10 cellular contexts compared by ENCODE assay signal in the genomic region with DNA sequence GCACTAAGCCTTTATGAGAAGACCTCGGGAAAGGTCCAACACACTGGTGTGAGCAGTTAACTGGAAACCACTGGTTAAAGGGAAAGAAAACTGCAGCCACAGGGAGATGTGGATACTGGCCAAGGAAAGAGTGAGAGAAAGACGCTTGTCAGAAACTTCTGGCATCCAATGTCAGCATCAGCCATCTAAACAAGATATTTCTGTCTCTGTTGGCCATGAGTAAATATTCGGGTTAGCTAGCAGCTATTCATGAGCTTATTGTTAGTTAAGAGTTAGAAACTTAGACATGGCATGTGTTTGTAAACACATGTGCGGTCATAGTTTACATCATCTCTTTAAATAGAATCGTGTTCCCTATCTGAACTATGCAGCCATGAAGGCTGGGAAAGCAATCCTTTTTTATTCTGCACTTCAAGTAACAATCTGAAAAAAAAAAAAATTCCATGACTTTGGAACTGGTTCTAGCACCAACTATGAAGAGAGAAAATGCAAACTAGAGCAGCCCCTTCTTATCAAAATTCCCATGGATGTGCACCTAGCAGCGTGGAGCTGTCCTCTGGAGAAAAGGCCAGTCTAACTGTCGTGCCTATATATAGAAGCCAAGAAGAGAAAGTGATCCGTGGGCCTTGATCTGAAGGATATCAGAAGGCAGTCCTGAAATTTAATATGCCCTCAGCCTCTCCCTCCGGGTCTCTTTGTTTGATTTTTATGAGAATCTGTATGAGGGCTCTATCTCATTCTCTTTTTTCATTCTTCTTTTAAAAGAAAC.
A peak's percentile ranks its signal among the peaks of the same experiment; 100 is the strongest.
DNase-seq lines count a peak whose midpoint lies in the region; ATAC-seq, FAIRE-seq and TF ChIP-seq lines count a peak whose summit lies in the region.
"Had no signal": no experiment of that assay in that cellular context is flagged by ENCODE, and none has a peak within 500 bp of the region (broad histone marks: within the 10 kb centered on the region; RNA-seq: fewer than 3 reads in every experiment).

No MANE protein-coding gene starts in this region.

- intact Hi-C loops in Right ventricle myocardium superior (cut with DNase I) (no loop called here), psoas muscle (cut with DNase I) (loop anchor here in 1 of 2 donors (2.0 to 5.0 kb wide), 2 partner anchors 42 to 140 kb away; no protein-coding TSS in a partner anchor)

- no peak for DNase-seq in CD4-positive, CD25-positive, alpha-beta regulatory T cell
- DNase-seq in Right ventricle myocardium superior (no peak), psoas muscle (no peak), RCC 7860 (ENCODE audit: low spot score) (no peak), Peyer's patch (no peak)
- no peak for DNase-seq in activated T-cell treated with anti-CD3 and anti-CD28 coated beads, Interleukin-2, amount 50 U/mL, for 72 hours
- DNase-seq: activated CD4-positive, alpha-beta T cell treated with anti-CD3 and anti-CD28 coated beads, Interleukin-2, amount 50 U/mL, for 4 hours had no signal

- no peak overlapping the region for H3K4me3 Mint-ChIP-seq in CD4-positive, CD25-positive, alpha-beta regulatory T cell
- H3K4me3 Mint-ChIP-seq in brain, result peak overlapping the region in 3 of 5 experiments; percentile 1 to 34 (median 18)
- H3K4me3 Mint-ChIP-seq in activated T-cell treated with anti-CD3 and anti-CD28 coated beads, Interleukin-2, amount 50 U/mL, for 72 hours, result no peak overlapping the region

- H3K9me3 Mint-ChIP-seq in CD4-positive, CD25-positive, alpha-beta regulatory T cell, result peaks cover 0 to 10% (median 4%) of the 10 kb centered on the region in 7 donors
- H3K9me3 Mint-ChIP-seq in brain, result peaks cover 0 to 3% (median 0%) of the 10 kb centered on the region in 5 experiments
- peaks cover 0 to 5% of the 10 kb centered on the region in 2 donors for H3K9me3 Mint-ChIP-seq in activated T-cell treated with anti-CD3 and anti-CD28 coated beads, Interleukin-2, amount 50 U/mL, for 72 hours

- no peak overlapping the region for H3K4me3 ChIP-seq in CD4-positive, CD25-positive, alpha-beta regulatory T cell (ENCODE audit: low read depth, low read length)
- H3K4me3 ChIP-seq in psoas muscle (peak overlapping the region; percentile 39), Peyer's patch (no peak overlapping the region)
- H3K4me3 ChIP-seq: BLaER1 had no signal

- H3K36me3 ChIP-seq in CD4-positive, CD25-positive, alpha-beta regulatory T cell (ENCODE audit: control insufficient read depth, insufficient read depth, low read length), result no peaks in the 10 kb centered on the region
- H3K36me3 ChIP-seq in psoas muscle (ENCODE audit: insufficient read depth in 1 of 2, low read depth in 1 of 2) (no peaks in the 10 kb centered on the region), Peyer's patch (no peaks in the 10 kb centered on the region)
- H3K36me3 ChIP-seq: BLaER1 had no signal

- H3K36me3 Mint-ChIP-seq in CD4-positive, CD25-positive, alpha-beta regulatory T cell, result no peaks in the 10 kb centered on the region
- H3K36me3 Mint-ChIP-seq in brain, result no peaks in the 10 kb centered on the region
- peaks cover 3 to 4% of the 10 kb centered on the region in 2 donors for H3K36me3 Mint-ChIP-seq in activated T-cell treated with anti-CD3 and anti-CD28 coated beads, Interleukin-2, amount 50 U/mL, for 72 hours (ENCODE audit: insufficient read depth in 2 of 2)

- H3K27ac Mint-ChIP-seq in CD4-positive, CD25-positive, alpha-beta regulatory T cell, result peak overlapping the region in 2 of 3 donors; percentile 17 to 79
- H3K27ac Mint-ChIP-seq in brain, result peak overlapping the region in 3 of 5 experiments; percentile 58 to 73 (median 69)
- H3K27ac Mint-ChIP-seq in activated T-cell treated with anti-CD3 and anti-CD28 coated beads, Interleukin-2, amount 50 U/mL, for 72 hours, result no peak overlapping the region

- TF ChIP-seq POLR2A in Peyer's patch (IDR thresholded peaks at IDR 0.05), result no peak

- H3K9me3 ChIP-seq in CD4-positive, CD25-positive, alpha-beta regulatory T cell (ENCODE audit: control insufficient read depth in 2 of 2, low read length in 2 of 2), result peaks cover 2 to 10% of the 10 kb centered on the region in 2 experiments
- H3K9me3 ChIP-seq in psoas muscle (no peaks in the 10 kb centered on the region), Peyer's patch (no peaks in the 10 kb centered on the region)

- H3K27me3 Mint-ChIP-seq in CD4-positive, CD25-positive, alpha-beta regulatory T cell, result no peaks in the 10 kb centered on the region
- H3K27me3 Mint-ChIP-seq in brain, result peaks cover 4% of the 10 kb centered on the region
- no peaks in the 10 kb centered on the region for H3K27me3 Mint-ChIP-seq in activated T-cell treated with anti-CD3 and anti-CD28 coated beads, Interleukin-2, amount 50 U/mL, for 72 hours (ENCODE audit: low read depth)

- H3K27ac ChIP-seq in CD4-positive, CD25-positive, alpha-beta regulatory T cell (ENCODE audit: insufficient read depth, low read length, poor library complexity, severe bottlenecking), result no peak overlapping the region
- H3K27ac ChIP-seq in psoas muscle (peak overlapping the region; percentile 90), Peyer's patch (peak overlapping the region in 1 of 4 donors; percentile 56)
- H3K27ac ChIP-seq: BLaER1 had no signal

- FAIRE-seq in RCC 7860 (lab: Jason Lieb, UNC), result no peak

- H3K4me1 ChIP-seq in CD4-positive, CD25-positive, alpha-beta regulatory T cell (ENCODE audit: control insufficient read depth, insufficient read depth, low read length, poor library complexity, severe bottlenecking), result peaks cover 15% of the 10 kb centered on the region
- H3K4me1 ChIP-seq in psoas muscle (peaks cover 7% of the 10 kb centered on the region), Peyer's patch (peaks cover 0 to 7% (median 0%) of the 10 kb centered on the region in 4 donors)

- no peak for ATAC-seq in CD4-positive, CD25-positive, alpha-beta regulatory T cell (ENCODE audit: low read depth in 2 of 2)
- ATAC-seq in Right ventricle myocardium superior (ENCODE audit: poor library complexity), result peak; percentile 87
- ATAC-seq in psoas muscle, result peak; percentile 88 to 95 (median 90)
- ATAC-seq in HG03175 (IDR thresholded peaks at IDR 0.05; ENCODE audit: unreplicated experiment), result no peak
- ATAC-seq in activated T-cell treated with anti-CD3 and anti-CD28 coated beads, Interleukin-2, amount 50 U/mL, for 72 hours (replicated peaks in 1 of 2), result no peak

- no peaks in the 10 kb centered on the region for H3K27me3 ChIP-seq in CD4-positive, CD25-positive, alpha-beta regulatory T cell (ENCODE audit: control insufficient read depth, insufficient read depth, low read length)
- H3K27me3 ChIP-seq in psoas muscle (ENCODE audit: insufficient read depth in 3 of 3, low read length in 2 of 3) (no peaks in the 10 kb centered on the region), Peyer's patch (no peaks in the 10 kb centered on the region)
- H3K27me3 ChIP-seq: BLaER1 had no signal

- 13 to 20% (median 15%) methylated on average over 9 of the region's 9 CpGs for WGBS in psoas muscle, 3 donors

- TF ChIP-seq CTCF in brain (conservative IDR thresholded peaks at IDR 0.05) (no peak), psoas muscle (IDR thresholded peaks at IDR 0.05) (no peak), Peyer's patch (IDR thresholded peaks at IDR 0.05) (no peak)

- H3K4me1 Mint-ChIP-seq in CD4-positive, CD25-positive, alpha-beta regulatory T cell, result peaks cover 6 to 33% (median 26%) of the 10 kb centered on the region in 4 donors
- H3K4me1 Mint-ChIP-seq in brain, result peaks cover 18% of the 10 kb centered on the region
- H3K4me1 Mint-ChIP-seq in activated T-cell treated with anti-CD3 and anti-CD28 coated beads, Interleukin-2, amount 50 U/mL, for 72 hours (ENCODE audit: low read depth), result peaks cover 28% of the 10 kb centered on the region

Comparison
In these comparisons a context has a peak if more than half of its experiments do, and no peak if none do; other contexts are left out.
1. ATAC-seq: peak in Right ventricle myocardium superior (single experiment) and psoas muscle (4 of 4); none in CD4-positive, CD25-positive, alpha-beta regulatory T cell (0 of 2), HG03175 (single experiment) and activated T-cell treated with anti-CD3 and anti-CD28 coated beads, Interleukin-2, amount 50 U/mL, for 72 hours (0 of 2).
2. H3K4me3 Mint-ChIP-seq: peak in brain (3 of 5); none in CD4-positive, CD25-positive, alpha-beta regulatory T cell (0 of 4) and activated T-cell treated with anti-CD3 and anti-CD28 coated beads, Interleukin-2, amount 50 U/mL, for 72 hours (0 of 2).